Comparison of ENCODE assay signal across 1 cellular context in genomic region chr16:84986102-84986501, GRCh38.
TF ChIP-seq lines count a peak whose summit lies in the region.

No MANE protein-coding gene starts in this region.

TF ChIP-seq in SK-N-SH treated with all-trans-retinoic acid at 6 μM for 48 hours, 23 proteins besides CTCF, POLR2A, EP300 and RAD21 (continued from another document):
- TF ChIP-seq PATZ1 (CRISPR knock-in tag; IDR thresholded peaks at IDR 0.05; ENCODE audit: borderline replicate concordance), result no peak
- TF ChIP-seq CSRNP3 (CRISPR knock-in tag; IDR thresholded peaks at IDR 0.05), result no peak
- no peak for TF ChIP-seq ZNF565 (CRISPR knock-in tag; conservative IDR thresholded peaks at IDR 0.05; ENCODE audit: low read depth)
- no peak for TF ChIP-seq ZNF70 (CRISPR knock-in tag; IDR thresholded peaks at IDR 0.05)
- no peak for TF ChIP-seq CREB5 (CRISPR knock-in tag; IDR thresholded peaks at IDR 0.05; ENCODE audit: low read depth)
- TF ChIP-seq ZFP3 (CRISPR knock-in tag; IDR thresholded peaks at IDR 0.05), result no peak
- no peak for TF ChIP-seq ISL1 (CRISPR knock-in tag; IDR thresholded peaks at IDR 0.05)
TF ChIP-seq in SK-N-SH treated with all-trans-retinoic acid at 6 μM for 48 hours: peak in this region for 0.
